8 cellular contexts compared by ENCODE assay signal in genomic region chr11:119481021-119481666, GRCh38. TPM values are rescaled to one million over a fixed set of nuclear protein-coding genes. Genes with fewer than 3 reads are reported as not detected.
A peak's percentile ranks its signal among the peaks of the same experiment; 100 is the strongest.
DNase-seq lines count a peak whose midpoint lies in the region; ATAC-seq and TF ChIP-seq lines count a peak whose summit lies in the region.

No MANE protein-coding gene starts in this region.

- H3K9me3 ChIP-seq in left lung: no peaks in the 10 kb centered on the region

- H3K27ac ChIP-seq in coronary artery: no peak overlapping the region
- no peak overlapping the region for H3K27ac ChIP-seq in left lung

- H3K4me3 ChIP-seq in coronary artery: peak overlapping the region; percentile 4
- H3K4me3 ChIP-seq in left lung: no peak overlapping the region

- H3K27me3 ChIP-seq in left lung: peaks cover 0 to 20% of the 10 kb centered on the region in 2 donors

- TF ChIP-seq CTCF in coronary artery (IDR thresholded peaks at IDR 0.05): peak; percentile 92
- TF ChIP-seq CTCF in left lung (IDR thresholded peaks at IDR 0.05): peak; percentile 95 to 97

- no peaks in the 10 kb centered on the region for H3K36me3 ChIP-seq in left lung

- no peak overlapping the region for H3K27ac Mint-ChIP-seq in activated CD4-positive, alpha-beta T cell treated with anti-CD3 and anti-CD28 coated beads, Interleukin-2, amount 10 ng/mL, durations not matched to agents 24 days and 14 days

- no peaks in the 10 kb centered on the region for H3K36me3 Mint-ChIP-seq in activated CD4-positive, alpha-beta T cell treated with anti-CD3 and anti-CD28 coated beads, Interleukin-2, amount 10 ng/mL, durations not matched to agents 24 days and 14 days (ENCODE audit: low read depth)

- intact Hi-C loops in activated CD4-positive, alpha-beta T cell treated with anti-CD3 and anti-CD28 coated beads, Interleukin-2, amount 10 ng/mL, durations not matched to agents 24 days and 14 days (cut with micrococcal nuclease): loop anchor here (1.0 to 5.0 kb wide), 4 partner anchors 53 to 626 kb away; partner anchors contain the start of gene NECTIN1
- intact Hi-C loops in left lung (cut with DNase I): loop anchor here in 1 of 2 donors (5.0 kb wide), 1 partner anchor 246 kb away; the partner anchor contains the start of gene NECTIN1

- no peaks in the 10 kb centered on the region for H3K4me1 Mint-ChIP-seq in activated CD4-positive, alpha-beta T cell treated with anti-CD3 and anti-CD28 coated beads, Interleukin-2, amount 10 ng/mL, durations not matched to agents 24 days and 14 days

- peaks cover 2% of the 10 kb centered on the region for H3K27me3 Mint-ChIP-seq in activated CD4-positive, alpha-beta T cell treated with anti-CD3 and anti-CD28 coated beads, Interleukin-2, amount 10 ng/mL, durations not matched to agents 24 days and 14 days

- peaks cover 0 to 4% of the 10 kb centered on the region in 2 donors for H3K4me1 ChIP-seq in left lung

- H3K4me3 Mint-ChIP-seq in activated CD4-positive, alpha-beta T cell treated with anti-CD3 and anti-CD28 coated beads, Interleukin-2, amount 10 ng/mL, durations not matched to agents 24 days and 14 days: no peak overlapping the region

- ATAC-seq in HG03097 (IDR thresholded peaks at IDR 0.05; ENCODE audit: low FRiP score, unreplicated experiment): peak; percentile 41
- peak; percentile 96 for ATAC-seq in left lung
- ATAC-seq in GM18858 (IDR thresholded peaks at IDR 0.05; ENCODE audit: unreplicated experiment): no peak

- DNase-seq in EH (ENCODE audit: low read depth) (peak; percentile 88), NCI-H446 treated with DMSO at 0.1 percent for 48 hours (lab: John Stamatoyannopoulos, UW) (peak; percentile 29), coronary artery (ENCODE audit: low spot score) (peak; percentile 85), left lung (peak; percentile 67 to 94)
- peak; percentile 92 for DNase-seq in activated CD4-positive, alpha-beta T cell treated with anti-CD3 and anti-CD28 coated beads, Interleukin-2, amount 10 ng/mL, durations not matched to agents 24 days and 14 days
- DNase-seq in stimulated activated CD4-positive, alpha-beta T cell treated with anti-CD3 and anti-CD28 coated beads, Interleukin-4, amount 100 ng/mL, for 4 hours: peak; percentile 41 to 67

- no peaks in the 10 kb centered on the region for H3K9me3 Mint-ChIP-seq in activated CD4-positive, alpha-beta T cell treated with anti-CD3 and anti-CD28 coated beads, Interleukin-2, amount 10 ng/mL, durations not matched to agents 24 days and 14 days

RNA-seq across cellular contexts. Expression of gene THY1, which starts 58.2 kb away (rescaled TPM):
- 1.6 and 1.8 TPM in 2 replicates for total RNA-seq in activated CD4-positive, alpha-beta T cell treated with anti-CD3 and anti-CD28 coated beads, Interleukin-2, amount 10 ng/mL, durations not matched to agents 24 days and 14 days
- total RNA-seq in left lung: 100 to 1,000 TPM in 1 of 2 donors, 10 to 100 TPM in 1; 46.6 to 130 TPM

Comparison
In these comparisons a context has a peak if more than half of its experiments do, and no peak if none do; other contexts are left out.
1. DNase-seq: peak in every context shown above with its lines; median percentile 92 in activated CD4-positive, alpha-beta T cell treated with anti-CD3 and anti-CD28 coated beads, Interleukin-2, amount 10 ng/mL, durations not matched to agents 24 days and 14 days; 88 in EH; 85 in coronary artery; 80 in left lung; 54 in stimulated activated CD4-positive, alpha-beta T cell treated with anti-CD3 and anti-CD28 coated beads, Interleukin-4, amount 100 ng/mL, for 4 hours; 29 in NCI-H446 treated with DMSO at 0.1 percent for 48 hours.
2. RNA of gene THY1, which starts 58.2 kb away (total RNA-seq): 46.6 to 130 TPM in left lung; 1.6 to 1.8 TPM in activated CD4-positive, alpha-beta T cell treated with anti-CD3 and anti-CD28 coated beads, Interleukin-2, amount 10 ng/mL, durations not matched to agents 24 days and 14 days; every median in the first group is over 10 times any median in the second.